ENCODE assay signal across 3 cellular contexts in genomic region chr16:19728636-19728965, GRCh38.
A peak's percentile ranks its signal among the peaks of the same experiment; 100 is the strongest.
TF ChIP-seq lines count a peak whose summit lies in the region.

No MANE protein-coding gene starts in this region.

TF ChIP-seq in HepG2, 621 proteins besides CTCF, POLR2A, EP300 and RAD21:
- TF ChIP-seq CEBPB (IDR thresholded peaks at IDR 0.05; ENCODE audit: borderline replicate concordance, low read depth, low read length) = peak; percentile 66; the same call in 1 of the 2 replicates
- no peak for TF ChIP-seq ATF7 (IDR thresholded peaks at IDR 0.05)
- no peak for TF ChIP-seq ATF7 (CRISPR knock-in tag; IDR thresholded peaks at IDR 0.05)

TF ChIP-seq in K562, 482 proteins besides CTCF, POLR2A, EP300 and RAD21:
- no peak for TF ChIP-seq FOXA3 (CRISPR knock-in tag; conservative IDR thresholded peaks at IDR 0.05 in 1 of 2, IDR thresholded peaks at IDR 0.05 in 1 of 2)
- TF ChIP-seq TFAP4 (CRISPR knock-in tag; IDR thresholded peaks at IDR 0.05; ENCODE audit: borderline replicate concordance) = no peak
- no peak for TF ChIP-seq TAF7 (tag; IDR thresholded peaks at IDR 0.05)
- TF ChIP-seq POLR2H (tag; IDR thresholded peaks at IDR 0.05; ENCODE audit: low read depth) = no peak
- no peak for TF ChIP-seq FUS (optimal IDR thresholded peaks at IDR 0.05; ENCODE audit: low read depth, low read length)
- no peak for TF ChIP-seq ZNF586 (CRISPR knock-in tag; conservative IDR thresholded peaks at IDR 0.05)
- TF ChIP-seq CEBPB (tag; IDR thresholded peaks at IDR 0.05) = peak; percentile 80
- no peak for TF ChIP-seq ZFP91 (CRISPR knock-in tag; IDR thresholded peaks at IDR 0.05)
- TF ChIP-seq ZSCAN29 (IDR thresholded peaks at IDR 0.05) = no peak
- TF ChIP-seq NFYB (IDR thresholded peaks at IDR 0.05; ENCODE audit: extremely low read depth, insufficient read length) = no peak
- TF ChIP-seq GABPB2 (CRISPR knock-in tag; conservative IDR thresholded peaks at IDR 0.05) = no peak
- TF ChIP-seq SP1 (CRISPR knock-in tag; IDR thresholded peaks at IDR 0.05) = no peak
- no peak for TF ChIP-seq CEBPG (CRISPR knock-in tag; IDR thresholded peaks at IDR 0.05)
- peak; percentile 41 to 47; a peak in 3 of 4 replicates for TF ChIP-seq CEBPG (tag; conservative IDR thresholded peaks at IDR 0.05 in 1 of 2, IDR thresholded peaks at IDR 0.05 in 1 of 2)
- TF ChIP-seq SRSF1 (IDR thresholded peaks at IDR 0.05; ENCODE audit: low read depth, low read length) = no peak
- TF ChIP-seq SMARCC2 (IDR thresholded peaks at IDR 0.05; ENCODE audit: low read depth) = no peak
- TF ChIP-seq TRIM24 (IDR thresholded peaks at IDR 0.05) = no peak

TF ChIP-seq in HEK293T, 16 proteins besides CTCF, POLR2A, EP300 and RAD21:
- TF ChIP-seq BHLHE40 (IDR thresholded peaks at IDR 0.05; ENCODE audit: borderline replicate concordance) (no peak), ARNT (IDR thresholded peaks at IDR 0.05) (no peak), SUZ12 (IDR thresholded peaks at IDR 0.05) (no peak), SP1 (IDR thresholded peaks at IDR 0.05) (no peak), FOXA1 (IDR thresholded peaks at IDR 0.05) (no peak), NFRKB (IDR thresholded peaks at IDR 0.05) (no peak), PKNOX1 (IDR thresholded peaks at IDR 0.05) (no peak), L3MBTL2 (conservative IDR thresholded peaks at IDR 0.05) (no peak), FOXK2 (IDR thresholded peaks at IDR 0.05) (no peak), ZNF384 (IDR thresholded peaks at IDR 0.05) (no peak), TARDBP (IDR thresholded peaks at IDR 0.05) (no peak), FOXM1 (IDR thresholded peaks at IDR 0.05; ENCODE audit: borderline replicate concordance) (no peak)
TF ChIP-seq in HEK293T: peak in this region for 0.
